Comparison of ENCODE assay signal across 14 cellular contexts in genomic region chr11:114132944-114133394, GRCh38.
A peak's percentile ranks its signal among the peaks of the same experiment; 100 is the strongest.
DNase-seq lines count a peak whose midpoint lies in the region; ATAC-seq, FAIRE-seq and TF ChIP-seq lines count a peak whose summit lies in the region.
"Had no signal": no experiment of that assay in that cellular context is flagged by ENCODE, and none has a peak within 500 bp of the region (broad histone marks: within the 10 kb centered on the region; RNA-seq: fewer than 3 reads in every experiment).

No MANE protein-coding gene starts in this region.

- H3K79me2 ChIP-seq in smooth muscle cell (ENCODE audit: low read depth): no peaks in the 10 kb centered on the region

- H3K36me3 Mint-ChIP-seq in CD8-positive, alpha-beta T cell: no peaks in the 10 kb centered on the region

- H2AFZ ChIP-seq in smooth muscle cell (ENCODE audit: low read depth): no peak overlapping the region
- H2AFZ ChIP-seq: neural progenitor cell had no signal

- peaks cover 54% of the 10 kb centered on the region for H3K4me1 Mint-ChIP-seq in CD8-positive, alpha-beta T cell (ENCODE audit: low read depth)

- H3K4me1 ChIP-seq in right atrium auricular region (peaks cover 0 to 100% of the 10 kb centered on the region in 2 donors), smooth muscle cell (ENCODE audit: low read depth) (peaks cover 22% of the 10 kb centered on the region)
- no peaks in the 10 kb centered on the region for H3K4me1 ChIP-seq in CD8-positive, alpha-beta T cell (ENCODE audit: insufficient read depth, low read length)

- ATAC-seq in CD8-positive, alpha-beta T cell: no peak
- no peak for ATAC-seq in stimulated activated naive CD8-positive, alpha-beta T cell treated with anti-CD3 and anti-CD28 coated beads, Interleukin-15, Interleukin-2, amounts not matched to agents 100 U/mL and 50 U/mL, for 24 hours

- H3K27me3 ChIP-seq in right atrium auricular region (no peaks in the 10 kb centered on the region), smooth muscle cell (ENCODE audit: low read depth) (no peaks in the 10 kb centered on the region)
- H3K27me3 ChIP-seq in CD8-positive, alpha-beta T cell (ENCODE audit: insufficient read depth, low read length): no peaks in the 10 kb centered on the region
- H3K27me3 ChIP-seq: neural progenitor cell had no signal

- H4K20me1 ChIP-seq in smooth muscle cell (ENCODE audit: low read depth): no peaks in the 10 kb centered on the region

- H3K9me3 ChIP-seq in right atrium auricular region: no peaks in the 10 kb centered on the region
- no peaks in the 10 kb centered on the region for H3K9me3 ChIP-seq in smooth muscle cell (replicated peaks; ENCODE audit: low read depth)
- no peaks in the 10 kb centered on the region for H3K9me3 ChIP-seq in CD8-positive, alpha-beta T cell (ENCODE audit: low read length)
- H3K9me3 ChIP-seq: SK-N-SH had no signal

- TF ChIP-seq CTCF in right atrium auricular region (IDR thresholded peaks at IDR 0.05): no peak
- no peak for TF ChIP-seq CTCF in smooth muscle cell (IDR thresholded peaks at IDR 0.05; ENCODE audit: borderline replicate concordance, insufficient read depth, poor library complexity, severe bottlenecking)
- no peak for TF ChIP-seq CTCF in CD8-positive, alpha-beta T cell (IDR thresholded peaks at IDR 0.05)

- CTCF ChIA-PET in CD8-positive, alpha-beta T cell (lab: Charles Lee): interaction anchor here (0.9 to 1.1 kb wide), 3 partner anchors 10 to 129 kb away, joined by 3 read pairs; no protein-coding TSS in a partner anchor

- H3K9ac ChIP-seq in smooth muscle cell (ENCODE audit: low read depth): no peak overlapping the region
- H3K9ac ChIP-seq: neural progenitor cell, SK-N-SH had no signal

- no peak for TF ChIP-seq POLR2A in GM12891 (IDR thresholded peaks at IDR 0.05; ENCODE audit: low read depth, low read length)

- POLR2A ChIA-PET in CD8-positive, alpha-beta T cell (lab: Charles Lee): interaction anchor here (1.1 kb wide), 1 partner anchor 54 kb away, joined by 3 read pairs; no protein-coding TSS in a partner anchor

- no peak overlapping the region for H3K4me3 Mint-ChIP-seq in CD8-positive, alpha-beta T cell
- H3K4me3 Mint-ChIP-seq: neural progenitor cell had no signal

- no peak overlapping the region for H3K4me3 ChIP-seq in right atrium auricular region
- no peak overlapping the region for H3K4me3 ChIP-seq in smooth muscle cell
- H3K4me3 ChIP-seq in CD8-positive, alpha-beta T cell (ENCODE audit: low read depth, low read length): no peak overlapping the region
- H3K4me3 ChIP-seq: neural progenitor cell had no signal

- H3K27ac Mint-ChIP-seq in CD8-positive, alpha-beta T cell: no peak overlapping the region
- H3K27ac Mint-ChIP-seq: neural progenitor cell had no signal

- H3K27ac ChIP-seq in angular gyrus (ENCODE audit: low read depth, low read length) (peak overlapping the region; percentile 10), right atrium auricular region (peak overlapping the region; percentile 69 to 74), smooth muscle cell (ENCODE audit: low read depth) (peak overlapping the region; percentile 34)
- no peak overlapping the region for H3K27ac ChIP-seq in CD8-positive, alpha-beta T cell (ENCODE audit: low read depth, low read length)
- H3K27ac ChIP-seq: neural progenitor cell had no signal

- no peaks in the 10 kb centered on the region for H3K27me3 Mint-ChIP-seq in CD8-positive, alpha-beta T cell (ENCODE audit: low read depth)

- DNase-seq in EL: peak; percentile 45
- DNase-seq in right atrium auricular region (ENCODE audit: low spot score): no peak
- DNase-seq in smooth muscle cell (lab: John Stamatoyannopoulos, UW; ENCODE audit: unreplicated experiment): no peak
- DNase-seq in GM12891 (ENCODE audit: insufficient read length, low spot score): no peak
- DNase-seq in CD8-positive, alpha-beta T cell: no peak
- DNase-seq in stimulated activated naive CD8-positive, alpha-beta T cell treated with anti-CD3 and anti-CD28 coated beads, Interleukin-15, Interleukin-2, amounts not matched to agents 100 U/mL and 50 U/mL, for 24 hours: no peak
- no peak for DNase-seq in mucosa of gallbladder (ENCODE audit: low spot score)
- DNase-seq: effector CD4-positive, alpha-beta T cell; NCI-H1417 treated with DMSO at 0.1 percent for 48 hours; NCI-H774; SK-N-SH; stimulated activated CD4-positive, alpha-beta T cell treated with anti-CD3 and anti-CD28 coated beads, Interleukin-4, amount 100 ng/mL, for 24 hours had no signal

- peaks cover 27% of the 10 kb centered on the region for H3K36me3 ChIP-seq in right atrium auricular region
- H3K36me3 ChIP-seq in smooth muscle cell (ENCODE audit: low read depth): no peaks in the 10 kb centered on the region
- H3K36me3 ChIP-seq in CD8-positive, alpha-beta T cell (ENCODE audit: insufficient read depth, low read length): no peaks in the 10 kb centered on the region
- H3K36me3 ChIP-seq: neural progenitor cell had no signal

- H3F3A ChIP-seq in smooth muscle cell (ENCODE audit: low read depth): no peaks in the 10 kb centered on the region

- no peaks in the 10 kb centered on the region for H3K9me3 Mint-ChIP-seq in CD8-positive, alpha-beta T cell

- FAIRE-seq in GM12891 (lab: Jason Lieb, UNC): no peak

- intact Hi-C loops in CD8-positive, alpha-beta T cell (cut with DNase I, micrococcal nuclease): loop anchor here in 1 of 2 experiments (5.0 kb wide), 1 partner anchor 49 kb away; no protein-coding TSS in a partner anchor

- peak overlapping the region; percentile 48 for H3K4me2 ChIP-seq in smooth muscle cell
- H3K4me2 ChIP-seq: neural progenitor cell, SK-N-SH had no signal

- 72% methylated on average over 6 of the region's 6 CpGs for WGBS in smooth muscle cell (ENCODE audit: low lambda C conversion rate)

TF ChIP-seq in GM12891, 5 proteins besides CTCF, POLR2A, EP300 and RAD21:
- TF ChIP-seq TAF1 (IDR thresholded peaks at IDR 0.05; ENCODE audit: low read depth, low read length) (no peak), POLR2AphosphoS5 (IDR thresholded peaks at IDR 0.05; ENCODE audit: low read depth, low read length) (no peak), SPI1 (IDR thresholded peaks at IDR 0.05; ENCODE audit: low read depth, low read length) (no peak)
